In genomic region chr10:44990965-44991364, GRCh38 we compare ENCODE assay signal across 14 cellular contexts. TPM values are rescaled to one million over a fixed set of nuclear protein-coding genes. Genes with fewer than 3 reads are reported as not detected.
DNase-seq lines count a peak whose midpoint lies in the region; TF ChIP-seq lines count a peak whose summit lies in the region.
"Had no signal": no experiment of that assay in that cellular context is flagged by ENCODE, and none has a peak within 500 bp of the region (broad histone marks: within the 10 kb centered on the region; RNA-seq: fewer than 3 reads in every experiment).

No MANE protein-coding gene starts in this region.

- WGBS in lower leg skin, 2 donors, result 94 to 95% methylated on average over 7 of the region's 7 CpGs

- DNase-seq in NT2/D1 (ENCODE audit: low read depth, low spot score), result no peak
- peak; percentile 65 for DNase-seq in coronary artery (ENCODE audit: low spot score)
- peak; percentile 9 to 72 for DNase-seq in lower leg skin (ENCODE audit: low spot score in 2 of 2)
- DNase-seq in tibial artery, result no peak
- no peak for DNase-seq in SHP77 (lab: John Stamatoyannopoulos, UW)
- no peak for DNase-seq in MM.1S
- no peak for DNase-seq in inferior parietal cortex (ENCODE audit: extremely low spot score)
- DNase-seq: activated B cell treated with CpG ODN at 0.5 μM for 24 hours; effector memory CD4-positive, alpha-beta T cell; midbrain; NCI-H1105 treated with DMSO at 0.1 percent for 48 hours; SJCRH30; stimulated activated naive CD4-positive, alpha-beta T cell; T-helper 2 cell had no signal

- no peaks in the 10 kb centered on the region for H3K9me2 ChIP-seq in MM.1S (replicated peaks; ENCODE audit: insufficient read depth, low read length)

- peaks cover 27% of the 10 kb centered on the region for H3K4me1 ChIP-seq in NT2/D1 (ENCODE audit: insufficient read depth, insufficient read length)
- peaks cover 0 to 80% (median 66%) of the 10 kb centered on the region in 4 donors for H3K4me1 ChIP-seq in tibial artery
- peaks cover 20% of the 10 kb centered on the region for H3K4me1 ChIP-seq in MM.1S (ENCODE audit: low read length)
- H3K4me1 ChIP-seq: SJCRH30 had no signal

- H3K27me3 ChIP-seq in NT2/D1 (ENCODE audit: insufficient read depth, insufficient read length), result no peaks in the 10 kb centered on the region
- H3K27me3 ChIP-seq in tibial artery, result no peaks in the 10 kb centered on the region
- no peaks in the 10 kb centered on the region for H3K27me3 ChIP-seq in MM.1S (replicated peaks; ENCODE audit: insufficient read depth, low read length)
- H3K27me3 ChIP-seq: SJCRH30 had no signal

- no peak overlapping the region for H3K4me3 ChIP-seq in NT2/D1 (ENCODE audit: insufficient read length, low read depth)
- no peak overlapping the region for H3K4me3 ChIP-seq in coronary artery
- no peak overlapping the region for H3K4me3 ChIP-seq in lower leg skin (ENCODE audit: low read depth, poor library complexity, severe bottlenecking)
- no peak overlapping the region for H3K4me3 ChIP-seq in tibial artery
- H3K4me3 ChIP-seq in MM.1S (ENCODE audit: low read length), result no peak overlapping the region
- H3K4me3 ChIP-seq: SJCRH30 had no signal

- H3K27ac ChIP-seq in coronary artery, result peak overlapping the region; percentile 81 to 98
- peak overlapping the region; percentile 90 to 91 for H3K27ac ChIP-seq in tibial artery
- no peak overlapping the region for H3K27ac ChIP-seq in MM.1S (ENCODE audit: low read length)
- H3K27ac ChIP-seq: SJCRH30 had no signal

- no peaks in the 10 kb centered on the region for H4K20me1 ChIP-seq in MM.1S (ENCODE audit: insufficient read depth, low read length)

- H3K36me3 ChIP-seq in NT2/D1 (ENCODE audit: insufficient read depth, insufficient read length, low read length) (peaks cover 37% of the 10 kb centered on the region), tibial artery (peaks cover 0 to 10% (median 0%) of the 10 kb centered on the region in 3 donors), MM.1S (replicated peaks; ENCODE audit: insufficient read depth, low read length) (peaks cover 13% of the 10 kb centered on the region; the same call in 1 of the 2 replicates)
- H3K36me3 ChIP-seq: SJCRH30 had no signal

- peaks cover 20% of the 10 kb centered on the region for H3F3A ChIP-seq in MM.1S (ENCODE audit: insufficient read depth, low read length)

- intact Hi-C loops in lower leg skin (cut with DNase I; ENCODE audit: low total_unique reads), result no loop called here
- intact Hi-C loops in tibial artery (cut with DNase I; ENCODE audit: low total_unique reads), result no loop called here

- H3K9me3 ChIP-seq in NT2/D1 (ENCODE audit: insufficient read depth, low read length) (no peaks in the 10 kb centered on the region), tibial artery (no peaks in the 10 kb centered on the region), MM.1S (replicated peaks; ENCODE audit: insufficient read depth, low read length) (no peaks in the 10 kb centered on the region)
- H3K9me3 ChIP-seq: SJCRH30 had no signal

- TF ChIP-seq CTCF in coronary artery (IDR thresholded peaks at IDR 0.05) (no peak), lower leg skin (IDR thresholded peaks at IDR 0.05) (no peak), tibial artery (IDR thresholded peaks at IDR 0.05) (no peak), MM.1S (IDR thresholded peaks at IDR 0.05; ENCODE audit: low read length) (no peak)

- TF ChIP-seq POLR2A in lower leg skin (IDR thresholded peaks at IDR 0.05), result no peak

- no peaks in the 10 kb centered on the region for H3K79me2 ChIP-seq in MM.1S (ENCODE audit: low read length)

- H3K9ac ChIP-seq in NT2/D1 (ENCODE audit: insufficient read length, low read depth), result peak overlapping the region; percentile 47
- H3K9ac ChIP-seq in MM.1S (ENCODE audit: low read length), result no peak overlapping the region

- no peak overlapping the region for H2AFZ ChIP-seq in MM.1S (ENCODE audit: low read length)

- no peak overlapping the region for H3K4me2 ChIP-seq in MM.1S (ENCODE audit: low read depth, low read length)

RNA-seq across cellular contexts. Expression of gene ZNF22, which starts 9.8 kb away (rescaled TPM):
- total RNA-seq in lower leg skin, result 10 to 100 TPM in 1 of 4 donors, 1 to 10 TPM in 3; 6.7 to 14.1 (median 9.4) TPM

RNA-seq across cellular contexts. Expression of gene DEPP1, which starts 12.4 kb away (rescaled TPM):
- 100 to 1,000 TPM in 1 of 4 donors, 10 to 100 TPM in 3; 47.3 to 144 (median 72.7) TPM for total RNA-seq in lower leg skin

RNA-seq across cellular contexts. Expression of gene RASSF4, which starts 31.4 kb away (rescaled TPM):
- 10 to 100 TPM in 2 of 4 donors, 1 to 10 TPM in 2; 4.4 to 11.0 (median 8.9) TPM for total RNA-seq in lower leg skin

Comparison
In these comparisons a context has a peak if more than half of its experiments do, and no peak if none do; other contexts are left out.
1. DNase-seq: peak in coronary artery (single experiment) and lower leg skin (2 of 2); none in NT2/D1 (single experiment), tibial artery (0 of 2), SHP77 (0 of 2), MM.1S (single experiment) and inferior parietal cortex (single experiment).